ENCODE assay signal across 10 cellular contexts in the genomic region with DNA sequence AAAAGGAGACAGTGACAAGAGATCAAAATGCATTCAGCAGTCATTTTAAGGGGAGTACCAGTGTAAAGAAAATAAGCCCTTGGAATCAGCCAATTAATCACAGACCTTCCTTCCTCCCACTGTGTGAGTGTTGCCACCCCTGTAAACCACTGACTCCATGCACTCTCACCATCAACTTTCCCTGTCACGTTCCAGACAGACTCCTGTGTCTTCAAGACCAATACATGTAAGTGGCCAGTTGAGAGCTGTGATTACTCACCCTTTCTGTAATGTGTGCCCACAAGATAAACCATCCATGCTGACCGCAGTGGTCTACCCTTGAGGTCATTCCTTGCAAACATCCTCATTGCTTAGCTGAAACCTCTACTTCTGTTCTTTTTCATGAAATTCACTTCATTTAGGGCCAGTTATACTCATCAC.
DNase-seq lines count a peak whose midpoint lies in the region; ATAC-seq, FAIRE-seq and TF ChIP-seq lines count a peak whose summit lies in the region.
"Had no signal": no experiment of that assay in that cellular context is flagged by ENCODE, and none has a peak within 500 bp of the region (broad histone marks: within the 10 kb centered on the region; RNA-seq: fewer than 3 reads in every experiment).

No MANE protein-coding gene starts in this region.

- H4K91ac ChIP-seq in H1 (replicated peaks; ENCODE audit: insufficient read length, low read length), result peak overlapping the region; percentile 4

- CTCF ChIA-PET in H1 (lab: Charles Lee; ENCODE audit: partially characterized antibody), result interaction anchor here (1.7 kb wide), 1 partner anchor 9 kb away, joined by 4 read pairs; no protein-coding TSS in a partner anchor

- no peak for TF ChIP-seq CTCF in H1 (IDR thresholded peaks at IDR 0.05; ENCODE audit: control extremely low read depth in 1 of 3, insufficient read depth in 1 of 3, low read depth in 1 of 3, low read length in 3 of 3)
- TF ChIP-seq CTCF in osteoblast (IDR thresholded peaks at IDR 0.05; ENCODE audit: extremely low read depth, low read depth, low read length), result no peak

- peak overlapping the region; percentile 59; the same call in 1 of the 2 replicates for H2AK5ac ChIP-seq in H1 (ENCODE audit: low read depth, low read length)

- H3K18ac ChIP-seq in H1 (ENCODE audit: extremely low read depth, low read length), result peak overlapping the region; percentile 42

- H3K4me2 ChIP-seq in H1 (ENCODE audit: insufficient read depth in 1 of 2, low read depth in 2 of 2, low read length in 2 of 2) (peak overlapping the region; percentile 15 to 17; a peak in 1 of 4 replicates), osteoblast (ENCODE audit: insufficient read depth, low read length) (peak overlapping the region; percentile 49)

- no peaks in the 10 kb centered on the region for H3K79me1 ChIP-seq in H1 (ENCODE audit: low read depth, low read length)

- no peaks in the 10 kb centered on the region for H4K20me1 ChIP-seq in H1 (replicated peaks in 1 of 2; ENCODE audit: control insufficient read depth in 1 of 2, insufficient read depth in 2 of 2, low read length in 2 of 2)
- no peaks in the 10 kb centered on the region for H4K20me1 ChIP-seq in osteoblast (ENCODE audit: insufficient read depth, low read length)

- no peak overlapping the region for H3K56ac ChIP-seq in H1 (replicated peaks; ENCODE audit: insufficient read length, low read depth, low read length)

- H2BK120ac ChIP-seq in H1 (replicated peaks; ENCODE audit: low read depth, low read length), result peak overlapping the region; percentile 89

- H2BK15ac ChIP-seq in H1 (ENCODE audit: low read length), result 0 out of 2 replicates have a peak overlapping the region, but pooled peaks have one; percentile 3

- 76% methylated on average over 2 of the region's 2 CpGs; no CpG with 5 or more reads in 1 of the 2 experiments for WGBS in H1 (ENCODE audit: extremely low coverage in 1 of 2, insufficient coverage in 1 of 2, insufficient read length in 1 of 2, insufficient replicate concordance in 2 of 2, low coverage in 1 of 2, low lambda C conversion rate in 2 of 2, missing lambda C conversion rate in 1 of 2), 2 experiments

- peak overlapping the region; percentile 84; the same call in 1 of the 2 replicates for H2BK12ac ChIP-seq in H1 (ENCODE audit: low read depth, low read length)

- H3K27ac ChIP-seq in H1 (ENCODE audit: low read depth, low read length), result peak overlapping the region; percentile 3; the same call in 1 of the 2 replicates
- H3K27ac ChIP-seq in osteoblast (ENCODE audit: low read depth, low read length), result peak overlapping the region; percentile 78

- TF ChIP-seq RAD21 in H1 (IDR thresholded peaks at IDR 0.05 in 1 of 2, conservative IDR thresholded peaks at IDR 0.05 in 1 of 2; ENCODE audit: low read depth in 2 of 2, low read length in 2 of 2), result no peak

- no peaks in the 10 kb centered on the region for H3K79me2 ChIP-seq in H1 (ENCODE audit: control insufficient read depth in 1 of 2, insufficient read depth in 2 of 2, low read length in 2 of 2)
- no peaks in the 10 kb centered on the region for H3K79me2 ChIP-seq in osteoblast (ENCODE audit: insufficient read depth, low read length)

- H3K23ac ChIP-seq in H1 (ENCODE audit: insufficient read length), result no peak overlapping the region

- H2AFZ ChIP-seq in H1 (ENCODE audit: low read length), result no peak overlapping the region
- no peak overlapping the region for H2AFZ ChIP-seq in osteoblast (ENCODE audit: low read length)

- POLR2A ChIA-PET in H1 (lab: Charles Lee; ENCODE audit: partially characterized antibody), result interaction anchor here (0.7 to 0.8 kb wide), 2 partner anchors 11 to 22 kb away, joined by 3 to 4 read pairs; no protein-coding TSS in a partner anchor

- peak overlapping the region; percentile 81; the same call in 1 of the 2 replicates for H2BK5ac ChIP-seq in H1 (ENCODE audit: low read depth, low read length)

- H3K4ac ChIP-seq in H1 (replicated peaks; ENCODE audit: insufficient read length, low read depth, low read length), result no peak overlapping the region

- peaks cover 6 to 17% (median 12%) of the 10 kb centered on the region in 4 experiments for H3K4me1 ChIP-seq in H1 (replicated peaks in 1 of 4; ENCODE audit: control insufficient read depth in 3 of 4, insufficient read depth in 4 of 4, low read length in 3 of 4)
- peaks cover 21% of the 10 kb centered on the region for H3K4me1 ChIP-seq in osteoblast (ENCODE audit: insufficient read depth, low read length)

- DNase-seq in EL (peak; percentile 99), NCI-H69 (lab: John Stamatoyannopoulos, UW) (peak; percentile 28), H1 (ENCODE audit: low read depth in 1 of 2, low spot score in 2 of 2) (no peak), osteoblast (ENCODE audit: insufficient read length, low spot score, missing footprints) (peak; percentile 68), NCI-H446 (lab: John Stamatoyannopoulos, UW) (no peak), amygdala (lab: John Stamatoyannopoulos, UW) (no peak), SHP77 treated with DMSO at 0.1 percent for 48 hours (lab: John Stamatoyannopoulos, UW) (no peak)
- DNase-seq: RPMI8226 had no signal

- FAIRE-seq in H1 (lab: Jason Lieb, UNC), result no peak
- FAIRE-seq: GM12878 had no signal

- TF ChIP-seq POLR2A in H1 (IDR thresholded peaks at IDR 0.05; ENCODE audit: control extremely low read depth in 1 of 2, low read depth in 2 of 2, low read length in 2 of 2), result peak in 1 of 2 experiments; percentile 74; a peak in 2 of 3 replicates

- no peak overlapping the region for H3K9ac ChIP-seq in H1 (replicated peaks in 1 of 4; ENCODE audit: extremely low read depth in 1 of 4, low read depth in 3 of 4, low read length in 3 of 4)

- H3K4me3 ChIP-seq in H1 (ENCODE audit: extremely low read depth in 1 of 4, insufficient read depth in 2 of 4, low read depth in 3 of 4, low read length in 4 of 4) (no peak overlapping the region), osteoblast (ENCODE audit: insufficient read depth, low read length) (no peak overlapping the region)
- H3K4me3 ChIP-seq: GM12878 had no signal

- H3K14ac ChIP-seq in H1 (ENCODE audit: insufficient read length), result no peak overlapping the region

- H3K27me3 ChIP-seq in H1 (replicated peaks in 1 of 4; ENCODE audit: control insufficient read depth in 3 of 4, extremely low read depth in 1 of 4, insufficient read depth in 3 of 4, low read length in 3 of 4) (no peaks in the 10 kb centered on the region), osteoblast (ENCODE audit: insufficient read depth, low read length) (no peaks in the 10 kb centered on the region)

- no peak overlapping the region for H4K8ac ChIP-seq in H1 (ENCODE audit: extremely low read depth, insufficient read depth, low read length)

- no peak for TF ChIP-seq EP300 in H1 (IDR thresholded peaks at IDR 0.05; ENCODE audit: borderline replicate concordance in 1 of 2, low read depth in 2 of 2, low read length in 2 of 2)

- no peaks in the 10 kb centered on the region for H3K9me3 ChIP-seq in H1 (ENCODE audit: insufficient read depth in 2 of 2, low read depth in 1 of 2, low read length in 1 of 2)
- no peaks in the 10 kb centered on the region for H3K9me3 ChIP-seq in osteoblast (ENCODE audit: low read depth, low read length)

- ATAC-seq in HG03159 (IDR thresholded peaks at IDR 0.05; ENCODE audit: unreplicated experiment), result no peak
- ATAC-seq: GM12878 had no signal

- H4K5ac ChIP-seq in H1 (ENCODE audit: insufficient read length, low read depth, low read length), result peak overlapping the region; percentile 81

- H2BK20ac ChIP-seq in H1 (ENCODE audit: low read length), result no peak overlapping the region; the same call in 1 of the 2 replicates

- H3K36me3 ChIP-seq in H1 (ENCODE audit: control insufficient read depth in 2 of 4, insufficient read depth in 4 of 4, low read length in 3 of 4) (no peaks in the 10 kb centered on the region), osteoblast (ENCODE audit: insufficient read depth, low read length) (no peaks in the 10 kb centered on the region)

- no peaks in the 10 kb centered on the region for H3K23me2 ChIP-seq in H1 (ENCODE audit: low read depth, low read length)

TF ChIP-seq in H1, 55 proteins besides CTCF, POLR2A, EP300 and RAD21 (continues in another document):
- TF ChIP-seq TCF12 (IDR thresholded peaks at IDR 0.05; ENCODE audit: low read depth, low read length) (no peak), SP4 (IDR thresholded peaks at IDR 0.05; ENCODE audit: low read length) (no peak), JUN (IDR thresholded peaks at IDR 0.05; ENCODE audit: low read depth, low read length) (no peak), PHF8 (conservative IDR thresholded peaks at IDR 0.05; ENCODE audit: low read depth, low read length) (no peak), CEBPB (IDR thresholded peaks at IDR 0.05; ENCODE audit: low read depth, low read length) (no peak), POLR2AphosphoS5 (IDR thresholded peaks at IDR 0.05; ENCODE audit: low read depth, low read length) (peak; percentile 83), HDAC2 (IDR thresholded peaks at IDR 0.05; ENCODE audit: borderline replicate concordance in 1 of 2, low read depth in 2 of 2, low read length in 2 of 2) (no peak), NANOG (IDR thresholded peaks at IDR 0.05; ENCODE audit: insufficient read depth, low read depth, low read length, poor library complexity, severe bottlenecking) (no peak), ASH2L (IDR thresholded peaks at IDR 0.05; ENCODE audit: low read length) (no peak), TAF1 (IDR thresholded peaks at IDR 0.05; ENCODE audit: low read depth, low read length) (no peak), TEAD4 (IDR thresholded peaks at IDR 0.05; ENCODE audit: low read depth, low read length) (no peak), SIRT6 (IDR thresholded peaks at IDR 0.05; ENCODE audit: low read length) (no peak), KDM4A (IDR thresholded peaks at IDR 0.05; ENCODE audit: low read depth, low read length, severe bottlenecking) (no peak), CBX8 (IDR thresholded peaks at IDR 0.05; ENCODE audit: borderline replicate concordance, low read depth, low read length) (no peak), FOSL1 (IDR thresholded peaks at IDR 0.05; ENCODE audit: insufficient read depth, low read depth, low read length) (no peak), EGR1 (IDR thresholded peaks at IDR 0.05; ENCODE audit: borderline replicate concordance, low read depth, low read length) (no peak), EZH2 (IDR thresholded peaks at IDR 0.05; ENCODE audit: low read depth, low read length, severe bottlenecking) (no peak), CREB1 (IDR thresholded peaks at IDR 0.05) (no peak), TAF7 (optimal IDR thresholded peaks at IDR 0.05; ENCODE audit: borderline replicate concordance, low read depth, low read length) (peak; percentile 95), TBP (IDR thresholded peaks at IDR 0.05; ENCODE audit: low read depth, low read length) (0 out of 2 replicates have a peak, but pooled peaks have one; percentile 43)
- TF ChIP-seq, protein P1, sequence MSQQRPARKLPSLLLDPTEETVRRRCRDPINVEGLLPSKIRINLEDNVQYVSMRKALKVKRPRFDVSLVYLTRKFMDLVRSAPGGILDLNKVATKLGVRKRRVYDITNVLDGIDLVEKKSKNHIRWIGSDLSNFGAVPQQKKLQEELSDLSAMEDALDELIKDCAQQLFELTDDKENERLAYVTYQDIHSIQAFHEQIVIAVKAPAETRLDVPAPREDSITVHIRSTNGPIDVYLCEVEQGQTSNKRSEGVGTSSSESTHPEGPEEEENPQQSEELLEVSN (IDR thresholded peaks at IDR 0.05), result no peak

Comparison
In these comparisons a context has a peak if more than half of its experiments do, and no peak if none do; other contexts are left out.
1. DNase-seq: peak in EL (single experiment), NCI-H69 (single experiment) and osteoblast (single experiment); none in H1 (0 of 2), NCI-H446 (0 of 2), amygdala (0 of 56) and SHP77 treated with DMSO at 0.1 percent for 48 hours (single experiment).